14 cellular contexts compared by ENCODE assay signal in genomic region chr11:46293616-46294015, GRCh38. TPM values are rescaled to one million over a fixed set of nuclear protein-coding genes. Genes with fewer than 3 reads are reported as not detected.
A peak's percentile ranks its signal among the peaks of the same experiment; 100 is the strongest.
DNase-seq lines count a peak whose midpoint lies in the region; ATAC-seq and TF ChIP-seq lines count a peak whose summit lies in the region.
"Had no signal": no experiment of that assay in that cellular context is flagged by ENCODE, and none has a peak within 500 bp of the region (broad histone marks: within the 10 kb centered on the region; RNA-seq: fewer than 3 reads in every experiment).

No MANE protein-coding gene starts in this region.

- peaks cover 45% of the 10 kb centered on the region for H3K4me1 ChIP-seq in HUES64 (ENCODE audit: insufficient read depth, low read length)

- no peak overlapping the region for H3K4me3 ChIP-seq in HUES64 (ENCODE audit: low read length)
- H3K4me3 ChIP-seq in brain microvascular endothelial cell (ENCODE audit: low read depth, low read length): no peak overlapping the region
- H3K4me3 ChIP-seq in coronary artery: no peak overlapping the region

- no peaks in the 10 kb centered on the region for H3K36me3 Mint-ChIP-seq in nephron (ENCODE audit: low read depth)
- H3K36me3 Mint-ChIP-seq: naive thymus-derived CD4-positive, alpha-beta T cell had no signal

- no peaks in the 10 kb centered on the region for H3K9me3 ChIP-seq in HUES64 (ENCODE audit: insufficient read depth, low read depth, low read length)

- 91% methylated on average over 8 of the region's 8 CpGs for WGBS in HUES64

- no peaks in the 10 kb centered on the region for H3K9me3 Mint-ChIP-seq in nephron
- H3K9me3 Mint-ChIP-seq: dendritic cell treated with granulocyte-macrophage colony-stimulating factor and Interleukin-4, amounts not matched to agents 40 ng/mL and 50 ng/mL, for 4 days; naive thymus-derived CD4-positive, alpha-beta T cell had no signal

- TF ChIP-seq CTCF in brain microvascular endothelial cell (IDR thresholded peaks at IDR 0.05; ENCODE audit: low read depth, low read length, missing control alignments) (no peak), nephron (IDR thresholded peaks at IDR 0.05; ENCODE audit: unreplicated experiment in 3 of 3) (no peak), coronary artery (IDR thresholded peaks at IDR 0.05) (no peak)

- H3K36me3 ChIP-seq in HUES64 (ENCODE audit: insufficient read depth, low read length): no peaks in the 10 kb centered on the region
- H3K36me3 ChIP-seq in brain microvascular endothelial cell (replicated peaks): peaks cover 7% of the 10 kb centered on the region

- no peak for ATAC-seq in GM18520 (IDR thresholded peaks at IDR 0.05; ENCODE audit: unreplicated experiment)
- ATAC-seq: naive thymus-derived CD4-positive, alpha-beta T cell had no signal

- peaks cover 3% of the 10 kb centered on the region for H3K27me3 Mint-ChIP-seq in nephron (ENCODE audit: low read depth)

- peak overlapping the region; percentile 73 to 91 (median 90) for H3K27ac Mint-ChIP-seq in nephron
- H3K27ac Mint-ChIP-seq: dendritic cell treated with granulocyte-macrophage colony-stimulating factor and Interleukin-4, amounts not matched to agents 40 ng/mL and 50 ng/mL, for 4 days; naive thymus-derived CD4-positive, alpha-beta T cell had no signal

- peaks cover 66% of the 10 kb centered on the region for H3K4me1 Mint-ChIP-seq in nephron

- H3K9ac ChIP-seq in HUES64 (ENCODE audit: low read depth, low read length): peak overlapping the region; percentile 71; the same call in 1 of the 2 replicates

- H3K27ac ChIP-seq in HUES64 (ENCODE audit: low read depth, low read length) (no peak overlapping the region), brain microvascular endothelial cell (peak overlapping the region; percentile 93), coronary artery (no peak overlapping the region)

- peak overlapping the region; percentile 17 to 67 (median 24) for H3K4me3 Mint-ChIP-seq in nephron
- H3K4me3 Mint-ChIP-seq: dendritic cell treated with granulocyte-macrophage colony-stimulating factor and Interleukin-4, amounts not matched to agents 40 ng/mL and 50 ng/mL, for 4 days had no signal

- in situ Hi-C loops in brain microvascular endothelial cell (cut with HindIII; ENCODE audit: low pct_ligation_motif_present, low sequenced_read_pairs): no loop called here

- H3K27me3 ChIP-seq in HUES64 (ENCODE audit: insufficient read depth, low read length) (no peaks in the 10 kb centered on the region), brain microvascular endothelial cell (replicated peaks) (no peaks in the 10 kb centered on the region)

- peak; percentile 83 for DNase-seq in AG20443 (ENCODE audit: low spot score)
- peak; percentile 93 for DNase-seq in brain microvascular endothelial cell
- no peak for DNase-seq in SHP77 (lab: John Stamatoyannopoulos, UW)
- no peak for DNase-seq in coronary artery (ENCODE audit: low spot score)
- no peak for DNase-seq in effector CD8-positive, alpha-beta T cell (lab: John Stamatoyannopoulos, UW)
- DNase-seq: activated T-cell treated with anti-CD3 and anti-CD28 coated beads, Interleukin-2, amount 50 U/mL, for 1 hour; naive thymus-derived CD4-positive, alpha-beta T cell; NCI-H1092 treated with DMSO at 0.1 percent for 48 hours; NCI-H748 treated with DMSO at 0.1 percent for 48 hours; stimulated activated CD4-positive, alpha-beta T cell treated with anti-CD3 and anti-CD28 coated beads, Interleukin-2, amount 100 ng/mL, for 24 hours had no signal

RNA-seq across cellular contexts. Expression of gene CREB3L1, which starts 16.2 kb away (rescaled TPM):
- 4.6 TPM for polyA plus RNA-seq in HUES64 (2013, experiment 1 of 2)
- 9.1 TPM for polyA plus RNA-seq in HUES64 (2013, experiment 2 of 2)
- polyA plus RNA-seq: naive thymus-derived CD4-positive, alpha-beta T cell had no signal

RNA-seq across cellular contexts. Expression of gene DGKZ, which starts 53.6 kb away (rescaled TPM):
- polyA plus RNA-seq in HUES64 (2013, experiment 1 of 2): 51.0 TPM
- polyA plus RNA-seq in HUES64 (2013, experiment 2 of 2): 50.1 TPM

Comparison
In these comparisons a context has a peak if more than half of its experiments do, and no peak if none do; other contexts are left out.
1. DNase-seq: peak in AG20443 (single experiment) and brain microvascular endothelial cell (single experiment); none in SHP77 (0 of 2), coronary artery (single experiment) and effector CD8-positive, alpha-beta T cell (single experiment).